Comparison of ENCODE assay signal across 1 cellular context in the genomic region with DNA sequence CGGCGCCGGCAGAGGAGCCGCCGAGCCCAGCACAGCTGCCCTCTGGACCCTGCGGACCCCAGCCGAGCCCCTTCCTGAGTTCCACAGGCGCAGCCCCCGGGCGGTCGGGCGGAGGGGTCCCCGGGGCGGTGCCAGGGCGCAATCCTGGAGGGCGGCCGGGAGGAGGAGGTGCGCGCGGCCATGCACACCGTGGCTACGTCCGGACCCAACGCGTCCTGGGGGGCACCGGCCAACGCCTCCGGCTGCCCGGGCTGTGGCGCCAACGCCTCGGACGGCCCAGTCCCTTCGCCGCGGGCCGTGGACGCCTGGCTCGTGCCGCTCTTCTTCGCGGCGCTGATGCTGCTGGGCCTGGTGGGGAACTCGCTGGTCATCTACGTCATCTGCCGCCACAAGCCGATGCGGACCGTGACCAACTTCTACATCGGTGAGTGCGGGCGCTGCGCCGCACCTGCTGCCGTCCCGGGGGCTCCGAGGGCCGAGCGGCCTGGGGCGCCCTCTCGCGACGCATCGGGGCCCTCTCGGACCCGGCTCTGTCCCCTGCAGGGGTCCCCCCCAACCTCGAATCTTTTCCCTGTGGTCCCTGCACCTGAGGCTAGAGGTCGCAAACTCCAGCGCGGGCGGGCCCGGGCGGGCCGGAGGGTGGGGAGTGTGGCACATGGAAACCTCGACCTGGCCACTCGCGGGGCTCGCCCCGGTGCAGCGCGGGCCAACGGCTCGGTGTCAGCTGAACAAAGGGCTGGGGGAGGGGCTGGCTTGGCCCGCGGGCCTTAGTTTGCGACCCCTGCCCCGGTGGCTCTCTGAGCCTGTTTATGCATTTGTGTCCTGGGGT.
TF ChIP-seq lines count a peak whose summit lies in the region.

A gene (plus strand): TSS at position 11 of the 829 bp plus-strand sequence. CDS start 170 bp downstream, at position 181.

TF ChIP-seq in HepG2, 621 proteins besides CTCF, POLR2A, EP300 and RAD21 (continued from another document and continues in another):
- TF ChIP-seq ZNF777 (CRISPR knock-in tag; IDR thresholded peaks at IDR 0.05): peak; percentile 88; the same call in 1 of the 2 replicates
- TF ChIP-seq, protein P1, sequence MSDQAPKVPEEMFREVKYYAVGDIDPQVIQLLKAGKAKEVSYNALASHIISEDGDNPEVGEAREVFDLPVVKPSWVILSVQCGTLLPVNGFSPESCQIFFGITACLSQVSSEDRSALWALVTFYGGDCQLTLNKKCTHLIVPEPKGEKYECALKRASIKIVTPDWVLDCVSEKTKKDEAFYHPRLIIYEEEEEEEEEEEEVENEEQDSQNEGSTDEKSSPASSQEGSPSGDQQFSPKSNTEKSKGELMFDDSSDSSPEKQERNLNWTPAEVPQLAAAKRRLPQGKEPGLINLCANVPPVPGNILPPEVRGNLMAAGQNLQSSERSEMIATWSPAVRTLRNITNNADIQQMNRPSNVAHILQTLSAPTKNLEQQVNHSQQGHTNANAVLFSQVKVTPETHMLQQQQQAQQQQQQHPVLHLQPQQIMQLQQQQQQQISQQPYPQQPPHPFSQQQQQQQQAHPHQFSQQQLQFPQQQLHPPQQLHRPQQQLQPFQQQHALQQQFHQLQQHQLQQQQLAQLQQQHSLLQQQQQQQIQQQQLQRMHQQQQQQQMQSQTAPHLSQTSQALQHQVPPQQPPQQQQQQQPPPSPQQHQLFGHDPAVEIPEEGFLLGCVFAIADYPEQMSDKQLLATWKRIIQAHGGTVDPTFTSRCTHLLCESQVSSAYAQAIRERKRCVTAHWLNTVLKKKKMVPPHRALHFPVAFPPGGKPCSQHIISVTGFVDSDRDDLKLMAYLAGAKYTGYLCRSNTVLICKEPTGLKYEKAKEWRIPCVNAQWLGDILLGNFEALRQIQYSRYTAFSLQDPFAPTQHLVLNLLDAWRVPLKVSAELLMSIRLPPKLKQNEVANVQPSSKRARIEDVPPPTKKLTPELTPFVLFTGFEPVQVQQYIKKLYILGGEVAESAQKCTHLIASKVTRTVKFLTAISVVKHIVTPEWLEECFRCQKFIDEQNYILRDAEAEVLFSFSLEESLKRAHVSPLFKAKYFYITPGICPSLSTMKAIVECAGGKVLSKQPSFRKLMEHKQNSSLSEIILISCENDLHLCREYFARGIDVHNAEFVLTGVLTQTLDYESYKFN (CRISPR knock-in tag; conservative IDR thresholded peaks at IDR 0.05): peak; percentile 40; the same call in 1 of the 2 replicates
- peak; percentile 64 for TF ChIP-seq ARNT2 (CRISPR knock-in tag; IDR thresholded peaks at IDR 0.05; ENCODE audit: low read depth)
- TF ChIP-seq ZNF768 (CRISPR knock-in tag; IDR thresholded peaks at IDR 0.05): peak; percentile 72; the same call in 1 of the 2 replicates
- TF ChIP-seq, protein P2, sequence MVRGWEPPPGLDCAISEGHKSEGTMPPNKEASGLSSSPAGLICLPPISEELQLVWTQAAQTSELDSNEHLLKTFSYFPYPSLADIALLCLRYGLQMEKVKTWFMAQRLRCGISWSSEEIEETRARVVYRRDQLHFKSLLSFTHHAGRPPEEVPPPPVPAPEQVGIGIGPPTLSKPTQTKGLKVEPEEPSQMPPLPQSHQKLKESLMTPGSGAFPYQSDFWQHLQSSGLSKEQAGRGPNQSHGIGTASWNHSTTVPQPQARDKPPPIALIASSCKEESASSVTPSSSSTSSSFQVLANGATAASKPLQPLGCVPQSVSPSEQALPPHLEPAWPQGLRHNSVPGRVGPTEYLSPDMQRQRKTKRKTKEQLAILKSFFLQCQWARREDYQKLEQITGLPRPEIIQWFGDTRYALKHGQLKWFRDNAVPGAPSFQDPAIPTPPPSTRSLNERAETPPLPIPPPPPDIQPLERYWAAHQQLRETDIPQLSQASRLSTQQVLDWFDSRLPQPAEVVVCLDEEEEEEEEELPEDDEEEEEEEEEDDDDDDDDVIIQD (CRISPR knock-in tag; IDR thresholded peaks at IDR 0.05; ENCODE audit: low read depth): no peak; the same call in 1 of the 2 replicates
- TF ChIP-seq, protein P3, sequence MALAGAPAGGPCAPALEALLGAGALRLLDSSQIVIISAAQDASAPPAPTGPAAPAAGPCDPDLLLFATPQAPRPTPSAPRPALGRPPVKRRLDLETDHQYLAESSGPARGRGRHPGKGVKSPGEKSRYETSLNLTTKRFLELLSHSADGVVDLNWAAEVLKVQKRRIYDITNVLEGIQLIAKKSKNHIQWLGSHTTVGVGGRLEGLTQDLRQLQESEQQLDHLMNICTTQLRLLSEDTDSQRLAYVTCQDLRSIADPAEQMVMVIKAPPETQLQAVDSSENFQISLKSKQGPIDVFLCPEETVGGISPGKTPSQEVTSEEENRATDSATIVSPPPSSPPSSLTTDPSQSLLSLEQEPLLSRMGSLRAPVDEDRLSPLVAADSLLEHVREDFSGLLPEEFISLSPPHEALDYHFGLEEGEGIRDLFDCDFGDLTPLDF (CRISPR knock-in tag; IDR thresholded peaks at IDR 0.05): peak; percentile 70
- TF ChIP-seq, protein P4, sequence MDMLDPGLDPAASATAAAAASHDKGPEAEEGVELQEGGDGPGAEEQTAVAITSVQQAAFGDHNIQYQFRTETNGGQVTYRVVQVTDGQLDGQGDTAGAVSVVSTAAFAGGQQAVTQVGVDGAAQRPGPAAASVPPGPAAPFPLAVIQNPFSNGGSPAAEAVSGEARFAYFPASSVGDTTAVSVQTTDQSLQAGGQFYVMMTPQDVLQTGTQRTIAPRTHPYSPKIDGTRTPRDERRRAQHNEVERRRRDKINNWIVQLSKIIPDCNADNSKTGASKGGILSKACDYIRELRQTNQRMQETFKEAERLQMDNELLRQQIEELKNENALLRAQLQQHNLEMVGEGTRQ (IDR thresholded peaks at IDR 0.05; ENCODE audit: low read depth, low read length): no peak
- TF ChIP-seq, protein P4 (CRISPR knock-in tag; IDR thresholded peaks at IDR 0.05; ENCODE audit: borderline replicate concordance): no peak; the same call in 1 of the 2 replicates
- TF ChIP-seq RARA (CRISPR knock-in tag; IDR thresholded peaks at IDR 0.05): no peak; the same call in 1 of the 2 replicates
- TF ChIP-seq PCBP2 (optimal IDR thresholded peaks at IDR 0.05; ENCODE audit: low read depth, low read length, poor library complexity, severe bottlenecking): no peak
- 0 out of 2 replicates have a peak, but pooled peaks have one; percentile 28 for TF ChIP-seq NFKBIZ (CRISPR knock-in tag; IDR thresholded peaks at IDR 0.05)
- TF ChIP-seq, protein P5, sequence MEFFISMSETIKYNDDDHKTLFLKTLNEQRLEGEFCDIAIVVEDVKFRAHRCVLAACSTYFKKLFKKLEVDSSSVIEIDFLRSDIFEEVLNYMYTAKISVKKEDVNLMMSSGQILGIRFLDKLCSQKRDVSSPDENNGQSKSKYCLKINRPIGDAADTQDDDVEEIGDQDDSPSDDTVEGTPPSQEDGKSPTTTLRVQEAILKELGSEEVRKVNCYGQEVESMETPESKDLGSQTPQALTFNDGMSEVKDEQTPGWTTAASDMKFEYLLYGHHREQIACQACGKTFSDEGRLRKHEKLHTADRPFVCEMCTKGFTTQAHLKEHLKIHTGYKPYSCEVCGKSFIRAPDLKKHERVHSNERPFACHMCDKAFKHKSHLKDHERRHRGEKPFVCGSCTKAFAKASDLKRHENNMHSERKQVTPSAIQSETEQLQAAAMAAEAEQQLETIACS (CRISPR knock-in tag; IDR thresholded peaks at IDR 0.05): 0 out of 2 replicates have a peak, but pooled peaks have one; percentile 32
- TF ChIP-seq NONO (IDR thresholded peaks at IDR 0.05): no peak
- peak; percentile 62; the same call in 1 of the 2 replicates for TF ChIP-seq NONO (CRISPR knock-in tag; conservative IDR thresholded peaks at IDR 0.05)
- TF ChIP-seq TRIM24 (CRISPR knock-in tag; IDR thresholded peaks at IDR 0.05): no peak
- peak; percentile 83; the same call in 1 of the 2 replicates for TF ChIP-seq NFKB2 (CRISPR knock-in tag; IDR thresholded peaks at IDR 0.05; ENCODE audit: borderline replicate concordance)
- TF ChIP-seq RFXANK (CRISPR knock-in tag; IDR thresholded peaks at IDR 0.05): no peak
- 0 out of 2 replicates have a peak, but pooled peaks have one; percentile 67 for TF ChIP-seq ZFX (CRISPR knock-in tag; IDR thresholded peaks at IDR 0.05; ENCODE audit: low read depth)
- peak; percentile 91 for TF ChIP-seq EEA1 (CRISPR knock-in tag; IDR thresholded peaks at IDR 0.05; ENCODE audit: borderline replicate concordance)
- TF ChIP-seq, protein P6, sequence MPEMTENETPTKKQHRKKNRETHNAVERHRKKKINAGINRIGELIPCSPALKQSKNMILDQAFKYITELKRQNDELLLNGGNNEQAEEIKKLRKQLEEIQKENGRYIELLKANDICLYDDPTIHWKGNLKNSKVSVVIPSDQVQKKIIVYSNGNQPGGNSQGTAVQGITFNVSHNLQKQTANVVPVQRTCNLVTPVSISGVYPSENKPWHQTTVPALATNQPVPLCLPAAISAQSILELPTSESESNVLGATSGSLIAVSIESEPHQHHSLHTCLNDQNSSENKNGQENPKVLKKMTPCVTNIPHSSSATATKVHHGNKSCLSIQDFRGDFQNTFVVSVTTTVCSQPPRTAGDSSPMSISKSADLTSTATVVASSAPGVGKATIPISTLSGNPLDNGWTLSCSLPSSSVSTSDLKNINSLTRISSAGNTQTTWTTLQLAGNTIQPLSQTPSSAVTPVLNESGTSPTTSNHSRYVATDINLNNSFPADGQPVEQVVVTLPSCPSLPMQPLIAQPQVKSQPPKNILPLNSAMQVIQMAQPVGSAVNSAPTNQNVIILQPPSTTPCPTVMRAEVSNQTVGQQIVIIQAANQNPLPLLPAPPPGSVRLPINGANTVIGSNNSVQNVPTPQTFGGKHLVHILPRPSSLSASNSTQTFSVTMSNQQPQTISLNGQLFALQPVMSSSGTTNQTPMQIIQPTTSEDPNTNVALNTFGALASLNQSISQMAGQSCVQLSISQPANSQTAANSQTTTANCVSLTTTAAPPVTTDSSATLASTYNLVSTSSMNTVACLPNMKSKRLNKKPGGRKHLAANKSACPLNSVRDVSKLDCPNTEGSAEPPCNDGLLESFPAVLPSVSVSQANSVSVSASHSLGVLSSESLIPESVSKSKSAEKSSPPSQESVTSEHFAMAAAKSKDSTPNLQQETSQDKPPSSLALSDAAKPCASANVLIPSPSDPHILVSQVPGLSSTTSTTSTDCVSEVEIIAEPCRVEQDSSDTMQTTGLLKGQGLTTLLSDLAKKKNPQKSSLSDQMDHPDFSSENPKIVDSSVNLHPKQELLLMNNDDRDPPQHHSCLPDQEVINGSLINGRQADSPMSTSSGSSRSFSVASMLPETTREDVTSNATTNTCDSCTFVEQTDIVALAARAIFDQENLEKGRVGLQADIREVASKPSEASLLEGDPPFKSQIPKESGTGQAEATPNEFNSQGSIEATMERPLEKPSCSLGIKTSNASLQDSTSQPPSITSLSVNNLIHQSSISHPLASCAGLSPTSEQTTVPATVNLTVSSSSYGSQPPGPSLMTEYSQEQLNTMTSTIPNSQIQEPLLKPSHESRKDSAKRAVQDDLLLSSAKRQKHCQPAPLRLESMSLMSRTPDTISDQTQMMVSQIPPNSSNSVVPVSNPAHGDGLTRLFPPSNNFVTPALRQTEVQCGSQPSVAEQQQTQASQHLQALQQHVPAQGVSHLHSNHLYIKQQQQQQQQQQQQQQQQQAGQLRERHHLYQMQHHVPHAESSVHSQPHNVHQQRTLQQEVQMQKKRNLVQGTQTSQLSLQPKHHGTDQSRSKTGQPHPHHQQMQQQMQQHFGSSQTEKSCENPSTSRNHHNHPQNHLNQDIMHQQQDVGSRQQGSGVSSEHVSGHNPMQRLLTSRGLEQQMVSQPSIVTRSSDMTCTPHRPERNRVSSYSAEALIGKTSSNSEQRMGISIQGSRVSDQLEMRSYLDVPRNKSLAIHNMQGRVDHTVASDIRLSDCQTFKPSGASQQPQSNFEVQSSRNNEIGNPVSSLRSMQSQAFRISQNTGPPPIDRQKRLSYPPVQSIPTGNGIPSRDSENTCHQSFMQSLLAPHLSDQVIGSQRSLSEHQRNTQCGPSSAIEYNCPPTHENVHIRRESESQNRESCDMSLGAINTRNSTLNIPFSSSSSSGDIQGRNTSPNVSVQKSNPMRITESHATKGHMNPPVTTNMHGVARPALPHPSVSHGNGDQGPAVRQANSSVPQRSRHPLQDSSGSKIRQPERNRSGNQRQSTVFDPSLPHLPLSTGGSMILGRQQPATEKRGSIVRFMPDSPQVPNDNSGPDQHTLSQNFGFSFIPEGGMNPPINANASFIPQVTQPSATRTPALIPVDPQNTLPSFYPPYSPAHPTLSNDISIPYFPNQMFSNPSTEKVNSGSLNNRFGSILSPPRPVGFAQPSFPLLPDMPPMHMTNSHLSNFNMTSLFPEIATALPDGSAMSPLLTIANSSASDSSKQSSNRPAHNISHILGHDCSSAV (CRISPR knock-in tag; IDR thresholded peaks at IDR 0.05; ENCODE audit: borderline replicate concordance): no peak
- TF ChIP-seq, protein P7, sequence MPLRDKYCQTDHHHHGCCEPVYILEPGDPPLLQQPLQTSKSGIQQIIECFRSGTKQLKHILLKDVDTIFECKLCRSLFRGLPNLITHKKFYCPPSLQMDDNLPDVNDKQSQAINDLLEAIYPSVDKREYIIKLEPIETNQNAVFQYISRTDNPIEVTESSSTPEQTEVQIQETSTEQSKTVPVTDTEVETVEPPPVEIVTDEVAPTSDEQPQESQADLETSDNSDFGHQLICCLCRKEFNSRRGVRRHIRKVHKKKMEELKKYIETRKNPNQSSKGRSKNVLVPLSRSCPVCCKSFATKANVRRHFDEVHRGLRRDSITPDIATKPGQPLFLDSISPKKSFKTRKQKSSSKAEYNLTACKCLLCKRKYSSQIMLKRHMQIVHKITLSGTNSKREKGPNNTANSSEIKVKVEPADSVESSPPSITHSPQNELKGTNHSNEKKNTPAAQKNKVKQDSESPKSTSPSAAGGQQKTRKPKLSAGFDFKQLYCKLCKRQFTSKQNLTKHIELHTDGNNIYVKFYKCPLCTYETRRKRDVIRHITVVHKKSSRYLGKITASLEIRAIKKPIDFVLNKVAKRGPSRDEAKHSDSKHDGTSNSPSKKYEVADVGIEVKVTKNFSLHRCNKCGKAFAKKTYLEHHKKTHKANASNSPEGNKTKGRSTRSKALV (CRISPR knock-in tag; IDR thresholded peaks at IDR 0.05): peak; percentile 84; the same call in 1 of the 2 replicates
- TF ChIP-seq HMGA1 (CRISPR knock-in tag; conservative IDR thresholded peaks at IDR 0.05): no peak
- TF ChIP-seq EZH2 (conservative IDR thresholded peaks at IDR 0.05; ENCODE audit: low read depth, low read length): no peak
- no peak for TF ChIP-seq NFATC3 (CRISPR knock-in tag; IDR thresholded peaks at IDR 0.05)
- TF ChIP-seq, protein P8, sequence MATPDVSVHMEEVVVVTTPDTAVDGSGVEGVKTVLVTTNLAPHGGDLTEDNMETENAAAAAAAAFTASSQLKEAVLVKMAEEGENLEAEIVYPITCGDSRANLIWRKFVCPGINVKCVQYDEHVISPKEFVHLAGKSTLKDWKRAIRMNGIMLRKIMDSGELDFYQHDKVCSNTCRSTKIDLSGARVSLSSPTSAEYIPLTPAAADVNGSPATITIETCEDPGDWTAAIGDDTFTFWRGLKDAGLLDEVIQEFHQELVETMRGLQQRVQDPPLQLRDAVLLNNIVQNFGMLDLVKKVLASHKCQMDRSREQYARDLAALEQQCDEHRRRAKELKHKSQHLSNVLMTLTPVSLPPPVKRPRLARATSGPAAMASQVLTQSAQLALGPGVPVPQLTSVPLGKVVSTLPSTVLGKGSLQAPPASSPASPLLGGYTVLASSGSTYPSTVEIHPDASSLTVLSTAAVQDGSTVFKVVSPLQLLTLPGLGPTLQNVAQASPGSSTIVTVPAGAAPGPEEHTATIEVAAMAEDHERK (CRISPR knock-in tag; IDR thresholded peaks at IDR 0.05; ENCODE audit: low read depth): no peak
- TF ChIP-seq ZNF550 (CRISPR knock-in tag; IDR thresholded peaks at IDR 0.05; ENCODE audit: borderline replicate concordance): no peak
- TF ChIP-seq ZNF382 (CRISPR knock-in tag; IDR thresholded peaks at IDR 0.05; ENCODE audit: borderline replicate concordance): no peak
- peak; percentile 90 for TF ChIP-seq ZBTB7B (CRISPR knock-in tag; IDR thresholded peaks at IDR 0.05)
- TF ChIP-seq PPARG (CRISPR knock-in tag; conservative IDR thresholded peaks at IDR 0.05): no peak
